29 cellular contexts compared by ENCODE assay signal in genomic region chr5:24226492-24226891, GRCh38.
A peak's percentile ranks its signal among the peaks of the same experiment; 100 is the strongest.
DNase-seq lines count a peak whose midpoint lies in the region; ATAC-seq and TF ChIP-seq lines count a peak whose summit lies in the region.
"Had no signal": no experiment of that assay in that cellular context is flagged by ENCODE, and none has a peak within 500 bp of the region (broad histone marks: within the 10 kb centered on the region; RNA-seq: fewer than 3 reads in every experiment).

No MANE protein-coding gene starts in this region.

- no peak overlapping the region for H2BK5ac ChIP-seq in neuronal stem cell (ENCODE audit: low read length)

- H2BK12ac ChIP-seq in neuronal stem cell (ENCODE audit: low read length): no peak overlapping the region

- no peak overlapping the region for H3K14ac ChIP-seq in neuronal stem cell (ENCODE audit: low read length)

- WGBS in neuronal stem cell (ENCODE audit: extremely low coverage in 2 of 2, insufficient read length in 2 of 2, insufficient replicate concordance in 1 of 2), 2 donors: no CpG with 5 or more reads among the region's 1 CpG

- H2BK120ac ChIP-seq in neuronal stem cell (ENCODE audit: low read depth, low read length): no peak overlapping the region

- no peaks in the 10 kb centered on the region for H4K20me1 ChIP-seq in KMS-11 (ENCODE audit: insufficient read depth)

- H2AFZ ChIP-seq in KMS-11 (ENCODE audit: low read depth) (peak overlapping the region; percentile 32; the same call in 1 of the 2 replicates), neuronal stem cell (ENCODE audit: low read length) (no peak overlapping the region)

- no peak overlapping the region for H2AK5ac ChIP-seq in neuronal stem cell (ENCODE audit: low read depth, low read length)

- H3K9ac ChIP-seq in KMS-11: no peak overlapping the region
- no peak overlapping the region for H3K9ac ChIP-seq in neuronal stem cell (ENCODE audit: low read depth, low read length, poor library complexity)

- ATAC-seq in HG03139 (IDR thresholded peaks at IDR 0.05; ENCODE audit: unreplicated experiment): no peak
- ATAC-seq: naive thymus-derived CD8-positive, alpha-beta T cell; stimulated activated naive CD8-positive, alpha-beta T cell treated with anti-CD3 and anti-CD28 coated beads, Interleukin-15, amount 100 ng/mL, for 72 hours had no signal

- no peak overlapping the region for H4K91ac ChIP-seq in neuronal stem cell (ENCODE audit: low read depth, low read length, poor library complexity)

- peak; percentile 34 for DNase-seq in Ammon's horn (ENCODE audit: low spot score)
- peak; percentile 3 to 9 for DNase-seq in cardiac fibroblast (ENCODE audit: low read depth in 2 of 2)
- no peak for DNase-seq in neuronal stem cell (ENCODE audit: low spot score)
- DNase-seq in activated effector memory CD4-positive, alpha-beta T cell treated with Interleukin-2 at 50 U/mL for 16 hours: no peak
- no peak for DNase-seq in endothelial cell (ENCODE audit: low spot score)
- DNase-seq: activated CD4-positive, alpha-beta memory T cell treated with anti-CD3 and anti-CD28 coated beads, Interleukin-2, amount 10 ng/mL, durations not matched to agents 7 days and 5 days; activated CD4-positive, alpha-beta T cell treated with anti-CD3 and anti-CD28 coated beads for 1 hour; activated CD8-positive, alpha-beta memory T cell treated with anti-CD3 and anti-CD28 coated beads, Interleukin-2, amount 50 U/mL, for 48 hours; anterior cingulate cortex; CD4-positive, CD25-positive, alpha-beta regulatory T cell; dermis blood vessel endothelial cell; EL; H7; naive thymus-derived CD8-positive, alpha-beta T cell; NCI-H1417; NCI-H2029 treated with DMSO at 0.1 percent for 48 hours; NCI-H226; small intestine; stimulated activated CD4-positive, alpha-beta T cell treated with anti-CD3 and anti-CD28 coated beads, Interleukin-1b, Interleukin-23, amount 100 ng/mL, for 48 hours; stimulated activated CD8-positive, alpha-beta memory T cell treated with anti-CD3 and anti-CD28 coated beads, Interleukin-4, amount 100 ng/mL, for 48 hours; stimulated activated naive CD8-positive, alpha-beta T cell treated with anti-CD3 and anti-CD28 coated beads, Interleukin-15, amount 100 ng/mL, for 72 hours had no signal

- peak overlapping the region; percentile 36 for H3K27ac ChIP-seq in KMS-11
- no peak overlapping the region for H3K27ac ChIP-seq in neuronal stem cell (replicated peaks; ENCODE audit: low read length)
- H3K27ac ChIP-seq: RWPE1 had no signal

- H3K9me3 ChIP-seq in neuronal stem cell (replicated peaks in 1 of 2; ENCODE audit: control insufficient read depth in 2 of 2, insufficient read depth in 1 of 2, low read depth in 1 of 2, low read length in 2 of 2): no peaks in the 10 kb centered on the region

- H3K18ac ChIP-seq in neuronal stem cell (ENCODE audit: low read length): peak overlapping the region; percentile 16

- H3K79me2 ChIP-seq in KMS-11 (ENCODE audit: insufficient read depth, low read depth): no peaks in the 10 kb centered on the region

- no peak overlapping the region for H3K4ac ChIP-seq in neuronal stem cell (ENCODE audit: low read length)

- no peaks in the 10 kb centered on the region for H3K79me1 ChIP-seq in neuronal stem cell (ENCODE audit: low read depth, low read length)

- H3K4me2 ChIP-seq in KMS-11: peak overlapping the region; percentile 50
- H3K4me2 ChIP-seq in neuronal stem cell (ENCODE audit: insufficient read depth, low read length, poor library complexity, severe bottlenecking): no peak overlapping the region

- TF ChIP-seq CTCF in KMS-11 (conservative IDR thresholded peaks at IDR 0.05; ENCODE audit: low read depth, low read length): 0 out of 2 replicates have a peak, but pooled peaks have one; percentile 19
- no peak for TF ChIP-seq CTCF in cardiac fibroblast (IDR thresholded peaks at IDR 0.05; ENCODE audit: low read depth, low read length)
- TF ChIP-seq CTCF in endothelial cell (IDR thresholded peaks at IDR 0.05; ENCODE audit: unreplicated experiment): no peak

- H3K23ac ChIP-seq in neuronal stem cell (ENCODE audit: low read depth, low read length, poor library complexity): no peak overlapping the region

- H3K4me1 ChIP-seq in KMS-11 (ENCODE audit: low read depth, poor library complexity, severe bottlenecking) (peaks cover 17% of the 10 kb centered on the region), neuronal stem cell (ENCODE audit: control insufficient read depth in 2 of 2, insufficient read depth in 1 of 2, low read depth in 1 of 2, low read length in 2 of 2) (no peaks in the 10 kb centered on the region)

- H3K36me3 ChIP-seq in KMS-11 (ENCODE audit: insufficient read depth) (no peaks in the 10 kb centered on the region), neuronal stem cell (replicated peaks in 1 of 2; ENCODE audit: control insufficient read depth in 2 of 2, insufficient read depth in 2 of 2, low read length in 2 of 2) (no peaks in the 10 kb centered on the region)

- H3K4me3 ChIP-seq in KMS-11 (IDR thresholded peaks at IDR 0.05; ENCODE audit: insufficient read depth, low read depth, low read length): no peak overlapping the region
- no peak overlapping the region for H3K4me3 ChIP-seq in cardiac fibroblast (replicated peaks in 1 of 2; ENCODE audit: low read depth in 2 of 2, low read length in 2 of 2)
- no peak overlapping the region for H3K4me3 ChIP-seq in neuronal stem cell (ENCODE audit: low read length in 2 of 2)

- H3K4me3 Mint-ChIP-seq in endothelial cell (ENCODE audit: unreplicated experiment): no peak overlapping the region
- H3K4me3 Mint-ChIP-seq: activated CD4-positive, alpha-beta memory T cell treated with anti-CD3 and anti-CD28 coated beads, Interleukin-2, amount 10 ng/mL, durations not matched to agents 7 days and 5 days; activated naive CD8-positive, alpha-beta T cell; CD4-positive, CD25-positive, alpha-beta regulatory T cell; central memory CD8-positive, alpha-beta T cell; IgD-negative memory B cell; naive thymus-derived CD8-positive, alpha-beta T cell; stimulated activated naive CD8-positive, alpha-beta T cell treated with anti-CD3 and anti-CD28 coated beads, Interleukin-15, amount 100 ng/mL, for 72 hours; T-helper 1 cell treated with Interleukin-12 subunit alpha and Interleukin-12 subunit beta and Interleukin-4 antibody, amounts not matched to agents 30 μg/mL and 1 μg/mL, for 36 hours had no signal

- no peaks in the 10 kb centered on the region for H3K4me1 Mint-ChIP-seq in endothelial cell (ENCODE audit: unreplicated experiment)
- H3K4me1 Mint-ChIP-seq: activated CD4-positive, alpha-beta memory T cell treated with anti-CD3 and anti-CD28 coated beads, Interleukin-2, amount 10 ng/mL, durations not matched to agents 7 days and 5 days; CD4-positive, CD25-positive, alpha-beta regulatory T cell; central memory CD8-positive, alpha-beta T cell; naive thymus-derived CD8-positive, alpha-beta T cell; stimulated activated naive CD8-positive, alpha-beta T cell treated with anti-CD3 and anti-CD28 coated beads, Interleukin-15, amount 100 ng/mL, for 72 hours had no signal

- H3K36me3 Mint-ChIP-seq in endothelial cell (ENCODE audit: low read depth, unreplicated experiment): no peaks in the 10 kb centered on the region
- H3K36me3 Mint-ChIP-seq: activated naive CD8-positive, alpha-beta T cell; CD4-positive, CD25-positive, alpha-beta regulatory T cell had no signal

- H3K9me3 Mint-ChIP-seq in endothelial cell (ENCODE audit: unreplicated experiment): no peaks in the 10 kb centered on the region

- H4K8ac ChIP-seq in neuronal stem cell (ENCODE audit: low read depth, low read length): no peak overlapping the region

- peaks cover 1% of the 10 kb centered on the region for H3K27me3 Mint-ChIP-seq in endothelial cell (ENCODE audit: unreplicated experiment)
- H3K27me3 Mint-ChIP-seq: activated CD4-positive, alpha-beta memory T cell treated with anti-CD3 and anti-CD28 coated beads, Interleukin-2, amount 10 ng/mL, durations not matched to agents 7 days and 5 days; activated naive CD8-positive, alpha-beta T cell; CD4-positive, CD25-positive, alpha-beta regulatory T cell; central memory CD8-positive, alpha-beta T cell; IgD-negative memory B cell; naive thymus-derived CD8-positive, alpha-beta T cell; stimulated activated naive CD8-positive, alpha-beta T cell treated with anti-CD3 and anti-CD28 coated beads, Interleukin-15, amount 100 ng/mL, for 72 hours had no signal

- H2BK15ac ChIP-seq in neuronal stem cell (ENCODE audit: low read length): no peak overlapping the region

- no peaks in the 10 kb centered on the region for H3K27me3 ChIP-seq in KMS-11 (ENCODE audit: insufficient read depth, low read depth)
- H3K27me3 ChIP-seq in neuronal stem cell (ENCODE audit: control insufficient read depth in 3 of 3, insufficient read depth in 3 of 3, low read depth in 1 of 3, low read length in 3 of 3): no peaks in the 10 kb centered on the region

- H3K27ac Mint-ChIP-seq in endothelial cell (ENCODE audit: unreplicated experiment): no peak overlapping the region
- H3K27ac Mint-ChIP-seq: activated CD4-positive, alpha-beta memory T cell treated with anti-CD3 and anti-CD28 coated beads, Interleukin-2, amount 10 ng/mL, durations not matched to agents 7 days and 5 days; activated naive CD8-positive, alpha-beta T cell; activated T-helper 2 cell treated with anti-CD3 and anti-CD28 coated beads, Interferon-gamma antibody, Interleukin-2, Interleukin-4, amounts not matched to agents 10 μg/mL and 5 μg/mL and 100 μg/mL, durations not matched to agents 14 hours and 24 hours and 36 hours; CD4-positive, CD25-positive, alpha-beta regulatory T cell; IgD-negative memory B cell; naive thymus-derived CD8-positive, alpha-beta T cell; stimulated activated naive CD8-positive, alpha-beta T cell treated with anti-CD3 and anti-CD28 coated beads, Interleukin-15, amount 100 ng/mL, for 72 hours; T-helper 1 cell treated with Interleukin-12 subunit alpha and Interleukin-12 subunit beta and Interleukin-4 antibody, amounts not matched to agents 30 μg/mL and 1 μg/mL, for 36 hours had no signal

Comparison
In these comparisons a context has a peak if more than half of its experiments do, and no peak if none do; other contexts are left out.
1. DNase-seq: peak in Ammon's horn (single experiment) and cardiac fibroblast (2 of 2); none in neuronal stem cell (single experiment), activated effector memory CD4-positive, alpha-beta T cell treated with Interleukin-2 at 50 U/mL for 16 hours (single experiment) and endothelial cell (single experiment).